In genomic region chr15:78541744-78542034, GRCh38 we compare ENCODE assay signal across 8 cellular contexts. TPM values are rescaled to one million over a fixed set of nuclear protein-coding genes. Genes with fewer than 3 reads are reported as not detected.
DNase-seq lines count a peak whose midpoint lies in the region; TF ChIP-seq lines count a peak whose summit lies in the region.

No MANE protein-coding gene starts in this region.

- DNase-seq in MG63 (no peak), CD1c-positive myeloid dendritic cell (ENCODE audit: extremely low spot score) (no peak), iPS-NIHi11 (ENCODE audit: low spot score) (no peak), NCI-H748 (lab: John Stamatoyannopoulos, UW; ENCODE audit: unreplicated experiment) (no peak)
- DNase-seq in activated CD4-positive, CD25-positive, alpha-beta regulatory T cell (lab: John Stamatoyannopoulos, UW), result no peak

- H3K4me3 ChIP-seq in BLaER1 treated with 17β-estradiol and CSF1 and Interleukin-3, amounts not matched to agents 10 nM and 100 nM, result peak overlapping the region; percentile 74 to 90 (median 83)
- H3K4me3 ChIP-seq in MG63, result peak overlapping the region; percentile 94
- peak overlapping the region; percentile 95 to 97 for H3K4me3 ChIP-seq in duodenal mucosa (ENCODE audit: low read depth in 1 of 2, low read length in 2 of 2)

- peak overlapping the region; percentile 91 to 97 (median 94) for H3K9ac ChIP-seq in BLaER1 treated with 17β-estradiol and CSF1 and Interleukin-3, amounts not matched to agents 10 nM and 100 nM
- H3K9ac ChIP-seq in duodenal mucosa (ENCODE audit: low read depth in 1 of 2, low read length in 2 of 2), result peak overlapping the region; percentile 14 to 90

- peak overlapping the region; percentile 76 to 97 (median 93) for H3K4me2 ChIP-seq in BLaER1 treated with 17β-estradiol and CSF1 and Interleukin-3, amounts not matched to agents 10 nM and 100 nM

- H3K9me3 Mint-ChIP-seq in nephron, result no peaks in the 10 kb centered on the region

- peak overlapping the region; percentile 89 to 98 (median 94); a peak in 20 of 22 replicates for H3K27ac ChIP-seq in BLaER1 treated with 17β-estradiol and CSF1 and Interleukin-3, amounts not matched to agents 10 nM and 100 nM
- H3K27ac ChIP-seq in duodenal mucosa (ENCODE audit: low read depth, low read length), result no peak overlapping the region

- peaks cover 16 to 28% (median 22%) of the 10 kb centered on the region in 10 experiments; a peak in 19 of 20 replicates for H3K4me1 ChIP-seq in BLaER1 treated with 17β-estradiol and CSF1 and Interleukin-3, amounts not matched to agents 10 nM and 100 nM
- peaks cover 7 to 10% of the 10 kb centered on the region in 2 donors for H3K4me1 ChIP-seq in duodenal mucosa (ENCODE audit: control insufficient read depth in 1 of 2, insufficient read depth in 2 of 2, low read length in 2 of 2)

- H3K27ac Mint-ChIP-seq in nephron, result peak overlapping the region; percentile 96 to 99 (median 99)

- H3K4me3 Mint-ChIP-seq in nephron, result peak overlapping the region; percentile 93 to 100 (median 97)

- no peaks in the 10 kb centered on the region for H3K27me3 ChIP-seq in BLaER1 treated with 17β-estradiol and CSF1 and Interleukin-3, amounts not matched to agents 10 nM and 100 nM
- H3K27me3 ChIP-seq in MG63, result no peaks in the 10 kb centered on the region
- H3K27me3 ChIP-seq in duodenal mucosa (ENCODE audit: control insufficient read depth in 1 of 2, insufficient read depth in 2 of 2, low read length in 2 of 2), result no peaks in the 10 kb centered on the region

- H3K4me1 Mint-ChIP-seq in nephron, result peaks cover 30% of the 10 kb centered on the region

- peaks cover 5 to 48% (median 37%) of the 10 kb centered on the region in 11 experiments; a peak in 18 of 22 replicates for H4K20me1 ChIP-seq in BLaER1 treated with 17β-estradiol and CSF1 and Interleukin-3, amounts not matched to agents 10 nM and 100 nM

- peaks cover 48 to 52% (median 49%) of the 10 kb centered on the region in 11 experiments for H3K36me3 ChIP-seq in BLaER1 treated with 17β-estradiol and CSF1 and Interleukin-3, amounts not matched to agents 10 nM and 100 nM
- peaks cover 52% of the 10 kb centered on the region for H3K36me3 ChIP-seq in MG63
- H3K36me3 ChIP-seq in duodenal mucosa (ENCODE audit: control insufficient read depth in 1 of 2, insufficient read depth in 2 of 2, low read length in 2 of 2), result peaks cover 12 to 22% of the 10 kb centered on the region in 2 donors

- TF ChIP-seq CTCF in nephron (IDR thresholded peaks at IDR 0.05; ENCODE audit: unreplicated experiment in 3 of 3), result no peak

- no peaks in the 10 kb centered on the region for H3K27me3 Mint-ChIP-seq in nephron (ENCODE audit: low read depth)

- H3K9me3 ChIP-seq in BLaER1 treated with 17β-estradiol and CSF1 and Interleukin-3, amounts not matched to agents 10 nM and 100 nM (replicated peaks in 1 of 11), result no peaks in the 10 kb centered on the region
- H3K9me3 ChIP-seq in MG63 (no peaks in the 10 kb centered on the region), duodenal mucosa (ENCODE audit: control insufficient read depth in 1 of 2, low read length in 2 of 2) (no peaks in the 10 kb centered on the region)

- peaks cover 39% of the 10 kb centered on the region for H3K36me3 Mint-ChIP-seq in nephron (ENCODE audit: low read depth)

RNA-seq across cellular contexts. Expression of gene PSMA4, which starts 1.4 kb away (rescaled TPM):
- 543 and 804 TPM in 2 replicates for total RNA-seq in MG63 (2014; rRNA removed; shearing (Covaris generic); ENCODE audit: low replicate concordance)

RNA-seq across cellular contexts. Expression of gene CHRNA5, which starts 23.6 kb away (rescaled TPM):
- 3.1 and 3.9 TPM in 2 replicates for total RNA-seq in MG63 (2014; rRNA removed; shearing (Covaris generic); ENCODE audit: low replicate concordance)

RNA-seq across cellular contexts. Expression of gene HYKK, which starts 34.3 kb away (rescaled TPM):
- 3.8 and 13.8 TPM in 2 replicates for total RNA-seq in MG63 (2014; rRNA removed; shearing (Covaris generic); ENCODE audit: low replicate concordance)
